In the genomic region with DNA sequence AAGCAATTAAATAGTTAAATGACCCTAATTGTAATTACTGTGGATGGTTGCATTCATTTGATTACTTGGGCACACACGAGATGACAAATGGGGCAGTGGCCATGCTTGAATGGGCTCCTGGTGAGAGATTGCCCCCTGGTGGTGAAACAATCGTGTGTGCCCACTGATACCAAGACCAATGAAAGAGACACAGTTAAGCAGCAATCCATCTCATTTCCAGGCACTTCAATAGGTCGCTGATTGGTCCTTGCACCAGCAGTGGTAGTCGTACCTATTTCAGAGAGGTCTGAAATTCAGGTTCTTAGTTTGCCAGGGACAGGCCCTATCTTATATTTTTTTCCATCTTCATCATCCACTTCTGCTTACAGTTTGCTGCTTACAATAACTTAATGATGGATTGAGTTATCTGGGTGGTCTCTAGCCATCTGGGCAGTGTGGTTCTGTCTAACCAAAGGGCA, we compare ENCODE assay signal across 8 cellular contexts. TPM values are rescaled to one million over a fixed set of nuclear protein-coding genes. Genes with fewer than 3 reads are reported as not detected.
DNase-seq lines count a peak whose midpoint lies in the region; ATAC-seq and TF ChIP-seq lines count a peak whose summit lies in the region.

No MANE protein-coding gene starts in this region.

- no peak overlapping the region for H2AFZ ChIP-seq in KMS-11 (ENCODE audit: low read depth)

- H3K27ac ChIP-seq in KMS-11 (no peak overlapping the region), Peyer's patch (no peak overlapping the region), substantia nigra (ENCODE audit: low read depth, low read length, poor library complexity, severe bottlenecking) (no peak overlapping the region)

- peaks cover 8% of the 10 kb centered on the region for H3K4me1 ChIP-seq in KMS-11 (ENCODE audit: low read depth, poor library complexity, severe bottlenecking)
- no peaks in the 10 kb centered on the region for H3K4me1 ChIP-seq in Peyer's patch

- no peak overlapping the region for H3K4me3 ChIP-seq in KMS-11 (IDR thresholded peaks at IDR 0.05; ENCODE audit: insufficient read depth, low read depth, low read length)
- no peak overlapping the region for H3K4me3 ChIP-seq in Peyer's patch

- DNase-seq in A172 (ENCODE audit: low spot score) (peak; percentile 74), GM13976 (ENCODE audit: low spot score) (peak; percentile 77), Peyer's patch (peak; percentile 74 to 91 (median 82)), fibroblast of peridontal ligament (ENCODE audit: extremely low read depth) (peak; percentile 86), non-pigmented ciliary epithelial cell (ENCODE audit: low read depth) (peak; percentile 54), substantia nigra (lab: John Stamatoyannopoulos, UW) (peak in 42 of 49 donors; percentile 19 to 88 (median 70))
- DNase-seq in activated T-cell treated with anti-CD3 and anti-CD28 coated beads, Interleukin-2, amount 50 U/mL, for 72 hours: peak; percentile 77 to 83

- no peaks in the 10 kb centered on the region for H3K9me3 ChIP-seq in Peyer's patch

- no peaks in the 10 kb centered on the region for H3K36me3 ChIP-seq in KMS-11 (ENCODE audit: insufficient read depth)
- H3K36me3 ChIP-seq in Peyer's patch: peaks cover 0 to 64% (median 0%) of the 10 kb centered on the region in 3 donors

- H3K79me2 ChIP-seq in KMS-11 (ENCODE audit: insufficient read depth, low read depth): no peaks in the 10 kb centered on the region

- H3K4me1 Mint-ChIP-seq in activated T-cell treated with anti-CD3 and anti-CD28 coated beads, Interleukin-2, amount 50 U/mL, for 72 hours (ENCODE audit: low read depth): peaks cover 16% of the 10 kb centered on the region

- H3K4me2 ChIP-seq in KMS-11: no peak overlapping the region

- peak in 1 of 2 donors; percentile 19 for TF ChIP-seq POLR2A in Peyer's patch (IDR thresholded peaks at IDR 0.05)

- H3K27ac Mint-ChIP-seq in activated T-cell treated with anti-CD3 and anti-CD28 coated beads, Interleukin-2, amount 50 U/mL, for 72 hours: peak overlapping the region; percentile 86

- H4K20me1 ChIP-seq in KMS-11 (ENCODE audit: insufficient read depth): no peaks in the 10 kb centered on the region

- H3K9ac ChIP-seq in KMS-11: no peak overlapping the region

- in situ Hi-C loops in GM13976 (cut with MboI; ENCODE audit: low sequenced_read_pairs, unreplicated experiment): loop anchor here (10.0 kb wide), 1 partner anchor 335 kb away; no protein-coding TSS in a partner anchor

- ATAC-seq in activated T-cell treated with anti-CD3 and anti-CD28 coated beads, Interleukin-2, amount 50 U/mL, for 72 hours (replicated peaks in 1 of 2): peak; percentile 84 to 88

- TF ChIP-seq CTCF in GM13976 (IDR thresholded peaks at IDR 0.05; ENCODE audit: borderline replicate concordance, control extremely low read depth, extremely low read depth, insufficient read depth, missing control alignments): peak; percentile 70
- peak; percentile 94 for TF ChIP-seq CTCF in KMS-11 (conservative IDR thresholded peaks at IDR 0.05; ENCODE audit: low read depth, low read length)
- peak; percentile 73 to 97 (median 92) for TF ChIP-seq CTCF in Peyer's patch (IDR thresholded peaks at IDR 0.05)

- H3K36me3 Mint-ChIP-seq in activated T-cell treated with anti-CD3 and anti-CD28 coated beads, Interleukin-2, amount 50 U/mL, for 72 hours (ENCODE audit: insufficient read depth in 2 of 2): peaks cover 5 to 12% of the 10 kb centered on the region in 2 donors

- no peak overlapping the region for H3K4me3 Mint-ChIP-seq in activated T-cell treated with anti-CD3 and anti-CD28 coated beads, Interleukin-2, amount 50 U/mL, for 72 hours

- H3K27me3 ChIP-seq in KMS-11 (ENCODE audit: insufficient read depth, low read depth) (no peaks in the 10 kb centered on the region), Peyer's patch (no peaks in the 10 kb centered on the region)

- H3K27me3 Mint-ChIP-seq in activated T-cell treated with anti-CD3 and anti-CD28 coated beads, Interleukin-2, amount 50 U/mL, for 72 hours (ENCODE audit: low read depth): no peaks in the 10 kb centered on the region

- no peaks in the 10 kb centered on the region for H3K9me3 Mint-ChIP-seq in activated T-cell treated with anti-CD3 and anti-CD28 coated beads, Interleukin-2, amount 50 U/mL, for 72 hours

RNA-seq across cellular contexts. Expression of a gene that starts 8.3 kb away (rescaled TPM):
- total RNA-seq in A172 (2014; rRNA removed; shearing (Covaris generic)): 86.4 and 95.6 TPM in 2 replicates
- total RNA-seq in Peyer's patch: 10 to 100 TPM; 38.8 to 63.5 (median 55.9) TPM
- 10 to 100 TPM; 40.3 to 49.1 TPM for total RNA-seq in activated T-cell treated with anti-CD3 and anti-CD28 coated beads, Interleukin-2, amount 50 U/mL, for 72 hours
